11 cellular contexts compared by ENCODE assay signal in genomic region chr18:13437034-13437433, GRCh38.
DNase-seq lines count a peak whose midpoint lies in the region; ATAC-seq and TF ChIP-seq lines count a peak whose summit lies in the region.
"Had no signal": no experiment of that assay in that cellular context is flagged by ENCODE, and none has a peak within 500 bp of the region (broad histone marks: within the 10 kb centered on the region; RNA-seq: fewer than 3 reads in every experiment).

No MANE protein-coding gene starts in this region.

- H3K4me1 Mint-ChIP-seq in activated CD8-positive, alpha-beta T cell treated with anti-CD3 and anti-CD28 coated beads for 36 hours (ENCODE audit: low read depth) = peaks cover 57% of the 10 kb centered on the region

- no peaks in the 10 kb centered on the region for H3K9me3 Mint-ChIP-seq in activated CD8-positive, alpha-beta T cell treated with anti-CD3 and anti-CD28 coated beads for 36 hours

- H3K27ac Mint-ChIP-seq in activated CD8-positive, alpha-beta T cell treated with anti-CD3 and anti-CD28 coated beads for 36 hours = peak overlapping the region; percentile 87

- no peaks in the 10 kb centered on the region for H3K27me3 Mint-ChIP-seq in activated CD8-positive, alpha-beta T cell treated with anti-CD3 and anti-CD28 coated beads for 36 hours

- H3K36me3 ChIP-seq in mucosa of descending colon (ENCODE audit: low read depth) = no peaks in the 10 kb centered on the region
- H3K36me3 ChIP-seq: ovary had no signal

- H3K9me3 ChIP-seq in mucosa of descending colon = no peaks in the 10 kb centered on the region
- H3K9me3 ChIP-seq: body of pancreas, ovary had no signal

- intact Hi-C loops in activated CD8-positive, alpha-beta T cell treated with anti-CD3 and anti-CD28 coated beads for 36 hours (cut with micrococcal nuclease) = loop anchor here (5.0 kb wide), 1 partner anchor 60 kb away; no protein-coding TSS in a partner anchor
- intact Hi-C loops in mucosa of descending colon (cut with DNase I, micrococcal nuclease) = no loop called here

- H3K36me3 Mint-ChIP-seq in activated CD8-positive, alpha-beta T cell treated with anti-CD3 and anti-CD28 coated beads for 36 hours (ENCODE audit: low read depth) = no peaks in the 10 kb centered on the region

- POLR2A ChIA-PET in activated CD8-positive, alpha-beta T cell treated with anti-CD3 and anti-CD28 coated beads for 36 hours (lab: Charles Lee) = interaction anchor here (0.6 to 1.5 kb wide), 4 partner anchors 11 to 172 kb away, joined by 3 to 4 read pairs (median 4); no protein-coding TSS in a partner anchor

- no peak overlapping the region for H3K4me3 ChIP-seq in mucosa of descending colon
- H3K4me3 ChIP-seq: body of pancreas, GM23248, ovary had no signal

- TF ChIP-seq CTCF in activated CD8-positive, alpha-beta T cell treated with anti-CD3 and anti-CD28 coated beads for 36 hours (IDR thresholded peaks at IDR 0.05) = no peak
- no peak for TF ChIP-seq CTCF in mucosa of descending colon (IDR thresholded peaks at IDR 0.05)

- peak; percentile 29 for ATAC-seq in activated CD8-positive, alpha-beta T cell treated with anti-CD3 and anti-CD28 coated beads for 36 hours
- peak; percentile 32 for ATAC-seq in mucosa of descending colon
- ATAC-seq: body of pancreas had no signal

- no peak overlapping the region for H3K4me3 Mint-ChIP-seq in activated CD8-positive, alpha-beta T cell treated with anti-CD3 and anti-CD28 coated beads for 36 hours

- DNase-seq in CD1c-positive myeloid dendritic cell (ENCODE audit: extremely low spot score) (peak; percentile 78), G401 (ENCODE audit: low spot score) (peak; percentile 68), mucosa of descending colon (no peak), HUDEP-2 (lab: John Stamatoyannopoulos, UW; ENCODE audit: unreplicated experiment in 76 of 76) (no peak), NCI-H69 (lab: John Stamatoyannopoulos, UW) (no peak), GOT3 (lab: John Stamatoyannopoulos, UW) (no peak)
- DNase-seq in activated CD8-positive, alpha-beta T cell treated with anti-CD3 and anti-CD28 coated beads for 36 hours = peak; percentile 27
- DNase-seq: body of pancreas, GM23248, NCI-H1105, ovary had no signal

- CTCF ChIA-PET in activated CD8-positive, alpha-beta T cell treated with anti-CD3 and anti-CD28 coated beads for 36 hours (lab: Charles Lee) = interaction anchor here (1.4 kb wide), 1 partner anchor 170 kb away, joined by 3 read pairs; no protein-coding TSS in a partner anchor

- in situ Hi-C loops in G401 (cut with HindIII; ENCODE audit: low sequenced_read_pairs) = no loop called here

- no peaks in the 10 kb centered on the region for H3K4me1 ChIP-seq in mucosa of descending colon (ENCODE audit: low read depth)

Comparison
In these comparisons a context has a peak if more than half of its experiments do, and no peak if none do; other contexts are left out.
1. DNase-seq: peak in CD1c-positive myeloid dendritic cell (single experiment), G401 (single experiment) and activated CD8-positive, alpha-beta T cell treated with anti-CD3 and anti-CD28 coated beads for 36 hours (single experiment); none in mucosa of descending colon (0 of 3), HUDEP-2 (0 of 76), NCI-H69 (single experiment) and GOT3 (single experiment).